ENCODE assay signal across 10 cellular contexts in genomic region chr1:183195146-183195571, GRCh38. TPM values are rescaled to one million over a fixed set of nuclear protein-coding genes. Genes with fewer than 3 reads are reported as not detected.
DNase-seq lines count a peak whose midpoint lies in the region; ATAC-seq and TF ChIP-seq lines count a peak whose summit lies in the region.
"Had no signal": no experiment of that assay in that cellular context is flagged by ENCODE, and none has a peak within 500 bp of the region (broad histone marks: within the 10 kb centered on the region; RNA-seq: fewer than 3 reads in every experiment).

No MANE protein-coding gene starts in this region.

- CTCF ChIA-PET in activated CD4-positive, alpha-beta memory T cell treated with anti-CD3 and anti-CD28 coated beads for 36 hours (lab: Charles Lee): no interaction called here

- peaks cover 25% of the 10 kb centered on the region for H3K4me1 ChIP-seq in HUES64 (ENCODE audit: insufficient read depth, low read length)
- no peaks in the 10 kb centered on the region for H3K4me1 ChIP-seq in hepatocyte (ENCODE audit: insufficient read depth)
- H3K4me1 ChIP-seq: parathyroid adenoma had no signal

- H3K27me3 Mint-ChIP-seq in activated CD4-positive, alpha-beta memory T cell treated with anti-CD3 and anti-CD28 coated beads for 36 hours: peaks cover 14% of the 10 kb centered on the region

- no peak overlapping the region for H3K4me3 Mint-ChIP-seq in activated CD4-positive, alpha-beta memory T cell treated with anti-CD3 and anti-CD28 coated beads for 36 hours

- H3K79me2 ChIP-seq in hepatocyte: no peaks in the 10 kb centered on the region
- H3K79me2 ChIP-seq: parathyroid adenoma had no signal

- intact Hi-C loops in activated CD4-positive, alpha-beta memory T cell treated with anti-CD3 and anti-CD28 coated beads for 36 hours (cut with micrococcal nuclease): no loop called here

- WGBS in HUES64: 64% methylated on average over 3 of the region's 3 CpGs
- 54% methylated on average over 3 of the region's 3 CpGs for WGBS in hepatocyte (ENCODE audit: low lambda C conversion rate, missing lambda C conversion rate)

- H3K36me3 ChIP-seq in HUES64 (ENCODE audit: insufficient read depth, low read length): no peaks in the 10 kb centered on the region
- no peaks in the 10 kb centered on the region for H3K36me3 ChIP-seq in hepatocyte (replicated peaks; ENCODE audit: insufficient read depth, low read depth)

- peak; percentile 8 for DNase-seq in GM12864 (ENCODE audit: low read depth)
- peak; percentile 67 for DNase-seq in hepatocyte (ENCODE audit: low spot score)
- no peak for DNase-seq in islet precursor cell
- no peak for DNase-seq in T1000 (lab: John Stamatoyannopoulos, UW)
- no peak for DNase-seq in NOMO-1 (lab: John Stamatoyannopoulos, UW; ENCODE audit: unreplicated experiment in 2 of 2)
- DNase-seq in activated CD4-positive, alpha-beta memory T cell treated with anti-CD3 and anti-CD28 coated beads for 36 hours: no peak
- DNase-seq: GOT3 had no signal

- H3K4me2 ChIP-seq in hepatocyte: no peak overlapping the region

- no peak overlapping the region for H3K4me3 ChIP-seq in GM12864 (ENCODE audit: low read depth, low read length)
- H3K4me3 ChIP-seq in HUES64 (ENCODE audit: low read length): no peak overlapping the region
- no peak overlapping the region for H3K4me3 ChIP-seq in hepatocyte

- POLR2A ChIA-PET in activated CD4-positive, alpha-beta memory T cell treated with anti-CD3 and anti-CD28 coated beads for 36 hours (lab: Charles Lee): no interaction called here

- H3K9me3 Mint-ChIP-seq in activated CD4-positive, alpha-beta memory T cell treated with anti-CD3 and anti-CD28 coated beads for 36 hours: no peaks in the 10 kb centered on the region

- no peaks in the 10 kb centered on the region for H4K20me1 ChIP-seq in hepatocyte (ENCODE audit: insufficient read depth, poor library complexity, severe bottlenecking)

- ATAC-seq in GM21737 (IDR thresholded peaks at IDR 0.05; ENCODE audit: unreplicated experiment): peak; percentile 42

- H3K9me3 ChIP-seq in HUES64 (ENCODE audit: insufficient read depth, low read depth, low read length) (no peaks in the 10 kb centered on the region), hepatocyte (ENCODE audit: low read depth) (no peaks in the 10 kb centered on the region)

- H3K27ac Mint-ChIP-seq in activated CD4-positive, alpha-beta memory T cell treated with anti-CD3 and anti-CD28 coated beads for 36 hours: no peak overlapping the region

- no peak overlapping the region for H2AFZ ChIP-seq in hepatocyte
- H2AFZ ChIP-seq: parathyroid adenoma had no signal

- H3K9me2 ChIP-seq in hepatocyte (replicated peaks; ENCODE audit: insufficient read depth): no peaks in the 10 kb centered on the region

- no peaks in the 10 kb centered on the region for H3K27me3 ChIP-seq in HUES64 (ENCODE audit: insufficient read depth, low read length)
- no peaks in the 10 kb centered on the region for H3K27me3 ChIP-seq in hepatocyte

- TF ChIP-seq CTCF in GM12864 (IDR thresholded peaks at IDR 0.05; ENCODE audit: low read depth, low read length, missing control alignments): no peak
- TF ChIP-seq CTCF in hepatocyte (IDR thresholded peaks at IDR 0.05; ENCODE audit: poor library complexity): no peak

- H3K27ac ChIP-seq in HUES64 (ENCODE audit: low read depth, low read length): peak overlapping the region; percentile 56; the same call in 1 of the 2 replicates
- peak overlapping the region; percentile 65 for H3K27ac ChIP-seq in hepatocyte
- H3K27ac ChIP-seq: parathyroid adenoma had no signal

- H3K36me3 Mint-ChIP-seq in activated CD4-positive, alpha-beta memory T cell treated with anti-CD3 and anti-CD28 coated beads for 36 hours: no peaks in the 10 kb centered on the region

- peaks cover 11% of the 10 kb centered on the region for H3K4me1 Mint-ChIP-seq in activated CD4-positive, alpha-beta memory T cell treated with anti-CD3 and anti-CD28 coated beads for 36 hours (ENCODE audit: low read depth)

- H3K9ac ChIP-seq in HUES64 (ENCODE audit: low read depth, low read length): no peak overlapping the region
- H3K9ac ChIP-seq: parathyroid adenoma had no signal

RNA-seq across cellular contexts. Expression of gene LAMC2, which starts 9.1 kb away (rescaled TPM):
- polyA plus RNA-seq in HUES64 (2013, experiment 1 of 2): 3.5 TPM
- 3.6 TPM for polyA plus RNA-seq in HUES64 (2013, experiment 2 of 2)
- total RNA-seq in hepatocyte: 73.5 and 76.3 TPM in 2 replicates
- polyA plus RNA-seq in hepatocyte: 32.9 and 45.3 TPM in 2 replicates
- not detected for total RNA-seq in activated CD4-positive, alpha-beta memory T cell treated with anti-CD3 and anti-CD28 coated beads for 36 hours

Comparison
In these comparisons a context has a peak if more than half of its experiments do, and no peak if none do; other contexts are left out.
1. DNase-seq: peak in GM12864 (single experiment) and hepatocyte (single experiment); none in islet precursor cell (single experiment), T1000 (single experiment), NOMO-1 (0 of 2) and activated CD4-positive, alpha-beta memory T cell treated with anti-CD3 and anti-CD28 coated beads for 36 hours (single experiment).
2. RNA of gene LAMC2, which starts 9.1 kb away (total RNA-seq): 73.5 to 76.3 TPM in hepatocyte; not detected in activated CD4-positive, alpha-beta memory T cell treated with anti-CD3 and anti-CD28 coated beads for 36 hours; every median in the first group is over 10 times any median in the second.